Comparison of ENCODE assay signal across 29 cellular contexts in the genomic region with DNA sequence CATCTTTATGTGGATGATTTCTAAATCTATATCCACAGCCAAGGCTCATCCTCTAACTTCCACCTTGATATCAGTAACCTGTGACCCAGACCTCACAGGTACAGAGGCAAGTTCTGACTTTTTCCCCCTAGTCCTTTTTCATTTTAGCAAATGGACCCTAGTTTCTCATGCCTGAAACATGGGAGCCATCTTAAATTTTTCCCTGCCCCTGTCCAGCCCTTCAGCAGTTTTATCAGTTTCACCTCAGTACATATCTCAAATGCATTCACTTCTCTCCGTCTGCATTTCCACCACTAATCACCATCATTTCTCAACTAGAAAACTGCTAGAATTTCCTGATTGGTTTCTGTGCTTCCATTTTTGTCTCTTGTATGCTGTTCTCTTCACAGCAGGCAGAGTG.
A peak's percentile ranks its signal among the peaks of the same experiment; 100 is the strongest.
DNase-seq lines count a peak whose midpoint lies in the region; ATAC-seq, FAIRE-seq and TF ChIP-seq lines count a peak whose summit lies in the region.
"Had no signal": no experiment of that assay in that cellular context is flagged by ENCODE, and none has a peak within 500 bp of the region (broad histone marks: within the 10 kb centered on the region; RNA-seq: fewer than 3 reads in every experiment).

No MANE protein-coding gene starts in this region.

- no TSS peak for BruUV-seq in K562 (replicated peaks; lab: Mats Ljungman, UMichigan)

- TF ChIP-seq CTCF in SK-N-SH (IDR thresholded peaks at IDR 0.05) (no peak), HEK293 (tag by site-specific recombination; IDR thresholded peaks at IDR 0.05) (no peak), K562 (IDR thresholded peaks at IDR 0.05 in 2 of 3, conservative IDR thresholded peaks at IDR 0.05 in 1 of 3; ENCODE audit: insufficient read depth in 2 of 3, low read depth in 1 of 3, low read length in 3 of 3) (no peak), suprapubic skin (IDR thresholded peaks at IDR 0.05) (no peak), WERI-Rb-1 (IDR thresholded peaks at IDR 0.05; ENCODE audit: low read depth, low read length) (no peak)

- TF ChIP-seq POLR2A in K562 (conservative IDR thresholded peaks at IDR 0.05): no peak
- no peak for TF ChIP-seq POLR2A in suprapubic skin (IDR thresholded peaks at IDR 0.05)

- in situ Hi-C loops in K562 (cut with MboI): no loop called here

- intact Hi-C loops in K562 (cut with micrococcal nuclease): no loop called here

- no peaks in the 10 kb centered on the region for H4K20me1 ChIP-seq in SK-N-SH (ENCODE audit: insufficient read depth)
- no peaks in the 10 kb centered on the region for H4K20me1 ChIP-seq in K562 (replicated peaks; ENCODE audit: control insufficient read depth, insufficient read depth, low read length)

- H3K4me3 ChIP-seq in SK-N-SH (ENCODE audit: low read depth in 2 of 2, low read length in 1 of 2) (no peak overlapping the region), HEK293 (ENCODE audit: low read depth, low read length) (no peak overlapping the region), K562 (no peak overlapping the region), suprapubic skin (no peak overlapping the region), WERI-Rb-1 (ENCODE audit: low read depth, low read length) (no peak overlapping the region)
- H3K4me3 ChIP-seq: BLaER1, GM12878 had no signal

- no peaks in the 10 kb centered on the region for H3K9me2 ChIP-seq in SK-N-SH

- H3K9me3 ChIP-seq in SK-N-SH: no peaks in the 10 kb centered on the region
- no peaks in the 10 kb centered on the region for H3K9me3 ChIP-seq in HEK293 (ENCODE audit: control insufficient read depth, insufficient read depth, low read depth, low read length)
- H3K9me3 ChIP-seq in K562 (replicated peaks; ENCODE audit: control insufficient read depth, insufficient read depth, low read depth, low read length): no peaks in the 10 kb centered on the region
- no peaks in the 10 kb centered on the region for H3K9me3 ChIP-seq in suprapubic skin
- no peaks in the 10 kb centered on the region for H3K9me3 ChIP-seq in WERI-Rb-1 (ENCODE audit: severe bottlenecking)
- H3K9me3 ChIP-seq: BE2C had no signal

- H3K4me1 Mint-ChIP-seq in effector memory CD8-positive, alpha-beta T cell (ENCODE audit: low read depth in 2 of 2): peaks cover 7 to 11% of the 10 kb centered on the region in 2 donors

- CTCF ChIA-PET in SK-N-SH (lab: Yijun Ruan, JAX) (interaction anchor here (0.6 kb wide), 1 partner anchor 180 kb away, joined by 3 read pairs; no protein-coding TSS in a partner anchor), HEK293 (lab: Yijun Ruan, JAX) (no interaction called here), K562 (lab: Yijun Ruan, JAX; ENCODE audit: low intra/inter-chr PET ratio) (no interaction called here)

- no peaks in the 10 kb centered on the region for H3K36me3 Mint-ChIP-seq in effector memory CD8-positive, alpha-beta T cell (ENCODE audit: insufficient read depth)
- H3K36me3 Mint-ChIP-seq: CD4-positive, alpha-beta memory T cell; CD4-positive, CD25-positive, alpha-beta regulatory T cell; CD8-positive, alpha-beta memory T cell had no signal

- H3K4me2 ChIP-seq in SK-N-SH: no peak overlapping the region
- no peak overlapping the region for H3K4me2 ChIP-seq in K562 (ENCODE audit: insufficient read depth, low read length)
- H3K4me2 ChIP-seq: BLaER1 had no signal

- H3K27me3 Mint-ChIP-seq in effector memory CD8-positive, alpha-beta T cell: no peaks in the 10 kb centered on the region
- H3K27me3 Mint-ChIP-seq: CD4-positive, alpha-beta memory T cell; CD4-positive, CD25-positive, alpha-beta regulatory T cell; CD8-positive, alpha-beta memory T cell had no signal

- no peaks in the 10 kb centered on the region for H3K9me3 Mint-ChIP-seq in effector memory CD8-positive, alpha-beta T cell
- H3K9me3 Mint-ChIP-seq: CD14-positive monocyte; CD4-positive, alpha-beta memory T cell; CD4-positive, CD25-positive, alpha-beta regulatory T cell; CD8-positive, alpha-beta memory T cell had no signal

- H3K9ac ChIP-seq in SK-N-SH (no peak overlapping the region), K562 (ENCODE audit: insufficient read depth in 1 of 2, low read depth in 2 of 2, low read length in 2 of 2) (no peak overlapping the region)
- H3K9ac ChIP-seq: BLaER1 had no signal

- H3K27ac Mint-ChIP-seq in effector memory CD8-positive, alpha-beta T cell: no peak overlapping the region
- H3K27ac Mint-ChIP-seq: CD14-positive monocyte; CD4-positive, alpha-beta memory T cell; CD4-positive, CD25-positive, alpha-beta regulatory T cell; CD8-positive, alpha-beta memory T cell had no signal

- no peak for TF ChIP-seq RAD21 in SK-N-SH (IDR thresholded peaks at IDR 0.05; ENCODE audit: low read length)
- TF ChIP-seq RAD21 in K562 (CRISPR knock-in tag; conservative IDR thresholded peaks at IDR 0.05 in 1 of 2, IDR thresholded peaks at IDR 0.05 in 1 of 2): no peak

- H3K36me3 ChIP-seq in SK-N-SH (replicated peaks in 1 of 2; ENCODE audit: control insufficient read depth in 1 of 2, insufficient read depth in 2 of 2, low read length in 1 of 2) (no peaks in the 10 kb centered on the region), HEK293 (ENCODE audit: control insufficient read depth in 2 of 2, insufficient read depth in 1 of 2, low read length in 2 of 2) (no peaks in the 10 kb centered on the region), K562 (ENCODE audit: control insufficient read depth, insufficient read depth, low read length) (peaks cover 2% of the 10 kb centered on the region; the same call in 1 of the 3 replicates), suprapubic skin (no peaks in the 10 kb centered on the region), WERI-Rb-1 (no peaks in the 10 kb centered on the region; the same call in 1 of the 2 replicates)
- H3K36me3 ChIP-seq: BE2C had no signal

- H3K4me3 Mint-ChIP-seq in effector memory CD8-positive, alpha-beta T cell: no peak overlapping the region
- H3K4me3 Mint-ChIP-seq: CD14-positive monocyte; CD4-positive, alpha-beta memory T cell; CD4-positive, CD25-positive, alpha-beta regulatory T cell; CD8-positive, alpha-beta memory T cell had no signal

- POLR2A ChIA-PET in SK-N-SH (lab: Yijun Ruan, JAX) (no interaction called here), HEK293 (lab: Yijun Ruan, JAX) (no interaction called here), K562 (lab: Yijun Ruan, JAX) (no interaction called here)

- 91% methylated on average over 1 of the region's 1 CpG for WGBS in SK-N-SH (ENCODE audit: low lambda C conversion rate)
- 16% methylated on average over 1 of the region's 1 CpG for WGBS in K562 (ENCODE audit: insufficient coverage, low coverage, missing lambda C conversion rate)
- 94% methylated on average over 1 of the region's 1 CpG for WGBS in suprapubic skin

- H3K4me1 ChIP-seq in SK-N-SH (ENCODE audit: control insufficient read depth in 1 of 2, insufficient read depth in 2 of 2, low read depth in 1 of 2, low read length in 1 of 2): peaks cover 2 to 42% of the 10 kb centered on the region in 2 experiments; a peak in 3 of 4 replicates
- H3K4me1 ChIP-seq in HEK293 (ENCODE audit: control insufficient read depth, insufficient read depth, low read length): no peaks in the 10 kb centered on the region; the same call in 1 of the 2 replicates
- H3K4me1 ChIP-seq in K562 (replicated peaks in 1 of 2; ENCODE audit: control insufficient read depth in 2 of 2, insufficient read depth in 2 of 2, low read length in 2 of 2): peaks cover 3 to 18% of the 10 kb centered on the region in 2 experiments
- H3K4me1 ChIP-seq in suprapubic skin: peaks cover 36% of the 10 kb centered on the region
- H3K4me1 ChIP-seq: BE2C had no signal

- no peaks in the 10 kb centered on the region for H3K9me1 ChIP-seq in K562 (ENCODE audit: control insufficient read depth, insufficient read depth, low read length)

- ATAC-seq in SK-N-SH treated with all-trans-retinoic acid at 6 μM for 48 hours (no peak), K562 (no peak)
- no peak for ATAC-seq in effector memory CD8-positive, alpha-beta T cell (replicated peaks)
- ATAC-seq: GM12878 had no signal

- DNase-seq in SK-N-SH (no peak), K562 (ENCODE audit: extremely low read depth in 1 of 4, low spot score in 3 of 4) (no peak), suprapubic skin (ENCODE audit: low spot score in 2 of 2) (no peak), substantia nigra (lab: John Stamatoyannopoulos, UW) (no peak), WERI-Rb-1 (no peak)
- no peak for DNase-seq in effector memory CD8-positive, alpha-beta T cell
- DNase-seq: ACHN; BE2C; C1 segment of cervical spinal cord; CD4-positive, alpha-beta memory T cell; CD4-positive, CD25-positive, alpha-beta regulatory T cell; CD8-positive, alpha-beta memory T cell; COR-L47; DMS 273 treated with DMSO at 0.1 percent for 48 hours; DMS153; DMS53; DMS79; DND-41; EL; GDM1 had no signal

- no peak overlapping the region for H2AFZ ChIP-seq in SK-N-SH (ENCODE audit: low read depth)
- H2AFZ ChIP-seq in K562 (ENCODE audit: low read depth, low read length): no peak overlapping the region

- H3K79me2 ChIP-seq in SK-N-SH (ENCODE audit: insufficient read depth): peaks cover 72% of the 10 kb centered on the region
- H3K79me2 ChIP-seq in K562 (ENCODE audit: control insufficient read depth, insufficient read depth, low read length): peaks cover 47% of the 10 kb centered on the region

- TF ChIP-seq EP300 in SK-N-SH (IDR thresholded peaks at IDR 0.05; ENCODE audit: borderline replicate concordance in 1 of 2, low read depth in 1 of 2, low read length in 1 of 2): no peak
- TF ChIP-seq EP300 in K562 (IDR thresholded peaks at IDR 0.05; ENCODE audit: low read length): no peak
- TF ChIP-seq EP300 in suprapubic skin (IDR thresholded peaks at IDR 0.05): no peak

- H3F3A ChIP-seq in SK-N-SH (replicated peaks; ENCODE audit: insufficient read depth): peaks cover 34% of the 10 kb centered on the region

- FAIRE-seq in K562 (lab: Jason Lieb, UNC): no peak
- FAIRE-seq: GM12878, GM12892, GM18507, GM19239 had no signal

- H3K27me3 ChIP-seq in SK-N-SH (ENCODE audit: insufficient read depth): no peaks in the 10 kb centered on the region
- H3K27me3 ChIP-seq in K562 (ENCODE audit: control insufficient read depth in 2 of 2, insufficient read depth in 2 of 2, low read length in 2 of 2): no peaks in the 10 kb centered on the region
- H3K27me3 ChIP-seq in suprapubic skin: no peaks in the 10 kb centered on the region
- H3K27me3 ChIP-seq in WERI-Rb-1 (ENCODE audit: insufficient read depth, low read depth, severe bottlenecking): no peaks in the 10 kb centered on the region
- H3K27me3 ChIP-seq: BE2C, BLaER1 had no signal

- no peak overlapping the region for H3K27ac ChIP-seq in SK-N-SH (ENCODE audit: low read depth in 2 of 2, low read length in 1 of 2)
- no peak overlapping the region for H3K27ac ChIP-seq in HEK293 (ENCODE audit: extremely low read depth, low read depth, low read length)
- H3K27ac ChIP-seq in K562 (ENCODE audit: extremely low read depth, low read depth, low read length): no peak overlapping the region
- H3K27ac ChIP-seq in suprapubic skin: peak overlapping the region; percentile 12
- H3K27ac ChIP-seq in substantia nigra (ENCODE audit: low read depth, low read length, poor library complexity, severe bottlenecking): no peak overlapping the region
- H3K27ac ChIP-seq in WERI-Rb-1: no peak overlapping the region
- H3K27ac ChIP-seq: 22Rv1, BLaER1 had no signal

TF ChIP-seq in SK-N-SH treated with all-trans-retinoic acid at 6 μM for 48 hours, 23 proteins besides CTCF, POLR2A, EP300 and RAD21 (continues in another document):
- no peak for TF ChIP-seq GLIS3 (CRISPR knock-in tag; IDR thresholded peaks at IDR 0.05)

TF ChIP-seq in K562, 482 proteins besides CTCF, POLR2A, EP300 and RAD21 (continues in another document):
- 0 out of 2 replicates have a peak, but pooled peaks have one; percentile 59 for TF ChIP-seq EHMT2 (IDR thresholded peaks at IDR 0.05)
- no peak for TF ChIP-seq ZNF586 (CRISPR knock-in tag; conservative IDR thresholded peaks at IDR 0.05)
